In the genomic region with DNA sequence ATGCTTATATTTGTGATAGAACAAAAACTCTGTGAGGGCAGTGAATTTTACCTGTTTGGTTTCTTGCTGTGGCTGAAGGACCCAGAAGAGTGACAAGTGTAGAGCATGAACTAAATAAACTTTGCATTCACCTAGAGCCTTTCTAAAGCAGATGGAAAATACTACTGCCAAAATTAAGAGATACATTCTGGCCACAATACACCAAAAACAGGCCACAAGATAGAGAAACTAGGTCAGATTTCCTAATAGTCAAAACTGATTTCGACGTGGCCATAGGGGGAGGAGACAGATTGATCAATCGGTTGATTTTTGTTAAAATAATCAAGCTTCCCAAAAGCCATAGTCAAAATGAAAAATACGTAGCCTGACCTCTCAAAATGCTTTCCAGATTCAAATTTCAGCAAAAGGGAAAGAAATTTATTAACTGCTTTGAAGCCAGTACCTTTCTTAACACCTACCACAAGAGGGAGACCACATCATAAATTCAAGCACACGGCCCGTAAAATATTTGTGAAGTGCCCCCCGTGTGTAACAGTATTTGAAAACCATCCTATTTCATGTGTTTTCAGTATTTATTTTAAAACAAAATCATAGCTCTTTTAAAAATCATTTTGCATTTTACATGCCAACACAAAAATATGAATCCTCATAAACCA, we compare ENCODE assay signal across 9 cellular contexts.
DNase-seq lines count a peak whose midpoint lies in the region; ATAC-seq and TF ChIP-seq lines count a peak whose summit lies in the region.
"Had no signal": no experiment of that assay in that cellular context is flagged by ENCODE, and none has a peak within 500 bp of the region (broad histone marks: within the 10 kb centered on the region; RNA-seq: fewer than 3 reads in every experiment).

No MANE protein-coding gene starts in this region.

- DNase-seq in NCI-H146 treated with DMSO at 0.1 percent for 48 hours (lab: John Stamatoyannopoulos, UW; ENCODE audit: unreplicated experiment) (peak; percentile 47), dermis blood vessel endothelial cell (peak; percentile 38)
- no peak for DNase-seq in CD8-positive, alpha-beta memory T cell
- DNase-seq in activated naive CD4-positive, alpha-beta T cell treated with Interleukin-2 at 50 U/mL for 16 hours: no peak

- POLR2A ChIA-PET in CD8-positive, alpha-beta memory T cell (lab: Charles Lee): no interaction called here

- H3K4me2 ChIP-seq in neural cell (ENCODE audit: low read length): no peak overlapping the region

- no peak for TF ChIP-seq RAD21 in neural cell (conservative IDR thresholded peaks at IDR 0.05)

- H3K9me2 ChIP-seq in neural cell (ENCODE audit: insufficient read depth, low read length): no peaks in the 10 kb centered on the region

- CTCF ChIA-PET in CD8-positive, alpha-beta memory T cell (lab: Charles Lee): interaction anchor here (1.2 to 1.8 kb wide), 2 partner anchors 134 to 228 kb away, joined by 3 to 5 read pairs; no protein-coding TSS in a partner anchor

- H3K27ac Mint-ChIP-seq in CD8-positive, alpha-beta memory T cell: no peak overlapping the region

- H3K27me3 ChIP-seq in neural cell (ENCODE audit: insufficient read depth, low read depth, low read length): no peaks in the 10 kb centered on the region
- H3K27me3 ChIP-seq in CD8-positive, alpha-beta memory T cell (ENCODE audit: insufficient read depth, low read length, poor library complexity, severe bottlenecking): no peaks in the 10 kb centered on the region
- H3K27me3 ChIP-seq: SJSA1 had no signal

- H3K4me1 ChIP-seq in CD8-positive, alpha-beta memory T cell (ENCODE audit: insufficient read depth, low read length): no peaks in the 10 kb centered on the region
- H3K4me1 ChIP-seq: SJSA1 had no signal

- TF ChIP-seq CTCF in GM12872 (IDR thresholded peaks at IDR 0.05; ENCODE audit: insufficient read depth, low read depth, low read length): 0 out of 3 replicates have a peak, but pooled peaks have one; percentile 17
- peak; percentile 32 for TF ChIP-seq CTCF in neural cell (IDR thresholded peaks at IDR 0.05; ENCODE audit: poor library complexity, severe bottlenecking)

- H3K9ac ChIP-seq in neural cell (ENCODE audit: low read length): no peak overlapping the region

- H3K79me2 ChIP-seq in neural cell (replicated peaks; ENCODE audit: insufficient read depth, low read length): no peaks in the 10 kb centered on the region

- peaks cover 16 to 29% of the 10 kb centered on the region in 2 donors for H3K27me3 Mint-ChIP-seq in CD8-positive, alpha-beta memory T cell

- H4K20me1 ChIP-seq in neural cell (ENCODE audit: insufficient read depth): no peaks in the 10 kb centered on the region

- no peak overlapping the region for H3K27ac ChIP-seq in neural cell (ENCODE audit: low read length)
- H3K27ac ChIP-seq in CD8-positive, alpha-beta memory T cell (ENCODE audit: low read depth, low read length): no peak overlapping the region
- H3K27ac ChIP-seq: SJSA1 had no signal

- H3F3A ChIP-seq in neural cell (ENCODE audit: insufficient read depth, low read length, poor library complexity, severe bottlenecking): no peaks in the 10 kb centered on the region

- H3K4me3 ChIP-seq in neural cell (ENCODE audit: low read length): no peak overlapping the region
- H3K4me3 ChIP-seq in CD8-positive, alpha-beta memory T cell (ENCODE audit: low read length): no peak overlapping the region
- H3K4me3 ChIP-seq: SJSA1 had no signal

- no peaks in the 10 kb centered on the region for H3K9me3 Mint-ChIP-seq in CD8-positive, alpha-beta memory T cell

- no peaks in the 10 kb centered on the region for H3K9me3 ChIP-seq in neural cell (ENCODE audit: low read length)
- no peaks in the 10 kb centered on the region for H3K9me3 ChIP-seq in CD8-positive, alpha-beta memory T cell (ENCODE audit: low read length)
- H3K9me3 ChIP-seq: SJSA1 had no signal

- H3K36me3 Mint-ChIP-seq in CD8-positive, alpha-beta memory T cell: no peaks in the 10 kb centered on the region

- no peak for TF ChIP-seq EP300 in neural cell (conservative IDR thresholded peaks at IDR 0.05; ENCODE audit: poor library complexity, severe bottlenecking)

- peaks cover 0 to 4% (median 0%) of the 10 kb centered on the region in 3 donors for H3K4me1 Mint-ChIP-seq in CD8-positive, alpha-beta memory T cell

- no peak overlapping the region for H2AFZ ChIP-seq in neural cell (ENCODE audit: low read depth, low read length)

- ATAC-seq in GM21717 (IDR thresholded peaks at IDR 0.05; ENCODE audit: unreplicated experiment): no peak
- ATAC-seq in HG03571 (IDR thresholded peaks at IDR 0.05; ENCODE audit: unreplicated experiment): no peak

- H3K36me3 ChIP-seq in neural cell (ENCODE audit: insufficient read depth, low read length): no peaks in the 10 kb centered on the region
- H3K36me3 ChIP-seq in CD8-positive, alpha-beta memory T cell (ENCODE audit: insufficient read depth, low read length): no peaks in the 10 kb centered on the region
- H3K36me3 ChIP-seq: SJSA1 had no signal

- H3K4me3 Mint-ChIP-seq in CD8-positive, alpha-beta memory T cell: no peak overlapping the region

TF ChIP-seq in neural cell, 6 proteins besides CTCF, POLR2A, EP300 and RAD21:
- TF ChIP-seq EZH2 (IDR thresholded peaks at IDR 0.05; ENCODE audit: borderline replicate concordance, insufficient read depth, low read length, poor library complexity, severe bottlenecking): no peak
- TF ChIP-seq POLR2AphosphoS5 (IDR thresholded peaks at IDR 0.05): no peak
- no peak for TF ChIP-seq MXI1 (conservative IDR thresholded peaks at IDR 0.05; ENCODE audit: poor library complexity, severe bottlenecking)
- TF ChIP-seq TAF1 (IDR thresholded peaks at IDR 0.05; ENCODE audit: low read depth): no peak
- no peak for TF ChIP-seq SMC3 (conservative IDR thresholded peaks at IDR 0.05; ENCODE audit: poor library complexity)
- TF ChIP-seq, protein P1, sequence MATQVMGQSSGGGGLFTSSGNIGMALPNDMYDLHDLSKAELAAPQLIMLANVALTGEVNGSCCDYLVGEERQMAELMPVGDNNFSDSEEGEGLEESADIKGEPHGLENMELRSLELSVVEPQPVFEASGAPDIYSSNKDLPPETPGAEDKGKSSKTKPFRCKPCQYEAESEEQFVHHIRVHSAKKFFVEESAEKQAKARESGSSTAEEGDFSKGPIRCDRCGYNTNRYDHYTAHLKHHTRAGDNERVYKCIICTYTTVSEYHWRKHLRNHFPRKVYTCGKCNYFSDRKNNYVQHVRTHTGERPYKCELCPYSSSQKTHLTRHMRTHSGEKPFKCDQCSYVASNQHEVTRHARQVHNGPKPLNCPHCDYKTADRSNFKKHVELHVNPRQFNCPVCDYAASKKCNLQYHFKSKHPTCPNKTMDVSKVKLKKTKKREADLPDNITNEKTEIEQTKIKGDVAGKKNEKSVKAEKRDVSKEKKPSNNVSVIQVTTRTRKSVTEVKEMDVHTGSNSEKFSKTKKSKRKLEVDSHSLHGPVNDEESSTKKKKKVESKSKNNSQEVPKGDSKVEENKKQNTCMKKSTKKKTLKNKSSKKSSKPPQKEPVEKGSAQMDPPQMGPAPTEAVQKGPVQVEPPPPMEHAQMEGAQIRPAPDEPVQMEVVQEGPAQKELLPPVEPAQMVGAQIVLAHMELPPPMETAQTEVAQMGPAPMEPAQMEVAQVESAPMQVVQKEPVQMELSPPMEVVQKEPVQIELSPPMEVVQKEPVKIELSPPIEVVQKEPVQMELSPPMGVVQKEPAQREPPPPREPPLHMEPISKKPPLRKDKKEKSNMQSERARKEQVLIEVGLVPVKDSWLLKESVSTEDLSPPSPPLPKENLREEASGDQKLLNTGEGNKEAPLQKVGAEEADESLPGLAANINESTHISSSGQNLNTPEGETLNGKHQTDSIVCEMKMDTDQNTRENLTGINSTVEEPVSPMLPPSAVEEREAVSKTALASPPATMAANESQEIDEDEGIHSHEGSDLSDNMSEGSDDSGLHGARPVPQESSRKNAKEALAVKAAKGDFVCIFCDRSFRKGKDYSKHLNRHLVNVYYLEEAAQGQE (IDR thresholded peaks at IDR 0.05; ENCODE audit: borderline replicate concordance): no peak

Comparison
In these comparisons a context has a peak if more than half of its experiments do, and no peak if none do; other contexts are left out.
1. DNase-seq: peak in NCI-H146 treated with DMSO at 0.1 percent for 48 hours (single experiment) and dermis blood vessel endothelial cell (single experiment); none in CD8-positive, alpha-beta memory T cell (0 of 5) and activated naive CD4-positive, alpha-beta T cell treated with Interleukin-2 at 50 U/mL for 16 hours (single experiment).